In genomic region chr5:151051066-151051930, GRCh38 we compare ENCODE assay signal across 8 cellular contexts. TPM values are rescaled to one million over a fixed set of nuclear protein-coding genes. Genes with fewer than 3 reads are reported as not detected.
DNase-seq lines count a peak whose midpoint lies in the region; ATAC-seq, FAIRE-seq and TF ChIP-seq lines count a peak whose summit lies in the region.

No MANE protein-coding gene starts in this region.

- peaks cover 7% of the 10 kb centered on the region for H3K4me1 ChIP-seq in DOHH2 (ENCODE audit: control insufficient read depth, low read length)
- peaks cover 7% of the 10 kb centered on the region for H3K4me1 ChIP-seq in astrocyte (ENCODE audit: insufficient read depth, low read length)
- H3K4me1 ChIP-seq in skeletal muscle tissue (ENCODE audit: control insufficient read depth in 3 of 3, insufficient read depth in 3 of 3, low read length in 3 of 3), result peaks cover 15 to 36% (median 28%) of the 10 kb centered on the region in 3 donors

- TF ChIP-seq CTCF in DOHH2 (IDR thresholded peaks at IDR 0.05; ENCODE audit: low read depth, low read length, poor library complexity, severe bottlenecking) (peak; percentile 96), LNCaP clone FGC (IDR thresholded peaks at IDR 0.05; ENCODE audit: control insufficient read depth, extremely low read depth, insufficient read depth) (peak; percentile 90), astrocyte (IDR thresholded peaks at IDR 0.05; ENCODE audit: insufficient read depth, low read depth, low read length) (peak; percentile 93)

- H3K9me3 Mint-ChIP-seq in astrocyte (ENCODE audit: unreplicated experiment), result peaks cover 2% of the 10 kb centered on the region

- no peak overlapping the region for H3K27ac Mint-ChIP-seq in astrocyte (ENCODE audit: unreplicated experiment)

- no peak overlapping the region for H3K27ac ChIP-seq in DOHH2 (ENCODE audit: low read depth, low read length)
- H3K27ac ChIP-seq in astrocyte (ENCODE audit: low read depth, low read length), result no peak overlapping the region
- H3K27ac ChIP-seq in skeletal muscle tissue (ENCODE audit: low read depth, low read length), result no peak overlapping the region

- H3K27me3 Mint-ChIP-seq in astrocyte (ENCODE audit: low read depth, unreplicated experiment), result no peaks in the 10 kb centered on the region

- H3K36me3 ChIP-seq in DOHH2 (ENCODE audit: control insufficient read depth, low read length) (peaks cover 77% of the 10 kb centered on the region), astrocyte (ENCODE audit: insufficient read depth, low read length) (peaks cover 23% of the 10 kb centered on the region), skeletal muscle tissue (ENCODE audit: control insufficient read depth in 3 of 3, insufficient read depth in 3 of 3, low read length in 3 of 3) (peaks cover 55 to 81% (median 78%) of the 10 kb centered on the region in 3 donors)

- ATAC-seq in GM21717 (IDR thresholded peaks at IDR 0.05; ENCODE audit: unreplicated experiment), result peak; percentile 60

- no peaks in the 10 kb centered on the region for H3K9me2 ChIP-seq in DOHH2 (replicated peaks; ENCODE audit: control insufficient read depth, low read length)

- DNase-seq in LNCaP clone FGC (ENCODE audit: low read depth) (peak; percentile 19), T1000 (lab: John Stamatoyannopoulos, UW) (peak; percentile 26), astrocyte (ENCODE audit: low read depth) (peak; percentile 46), hippocampal formation (lab: John Stamatoyannopoulos, UW) (peak; percentile 52 to 71), DMS79 (lab: John Stamatoyannopoulos, UW) (no peak)

- no peak overlapping the region for H3K4me2 ChIP-seq in DOHH2 (ENCODE audit: low read length)
- H3K4me2 ChIP-seq in astrocyte (ENCODE audit: low read length), result no peak overlapping the region

- peaks cover 11% of the 10 kb centered on the region for H3K4me1 Mint-ChIP-seq in astrocyte (ENCODE audit: low read depth, unreplicated experiment)

- H3K9me3 ChIP-seq in DOHH2 (ENCODE audit: control insufficient read depth, insufficient read depth, low read length), result no peaks in the 10 kb centered on the region
- no peaks in the 10 kb centered on the region for H3K9me3 ChIP-seq in astrocyte (ENCODE audit: insufficient read depth, low read depth, low read length)
- no peaks in the 10 kb centered on the region for H3K9me3 ChIP-seq in skeletal muscle tissue (ENCODE audit: control insufficient read depth in 3 of 3, low read length in 3 of 3)

- H3K79me2 ChIP-seq in DOHH2 (ENCODE audit: control insufficient read depth, low read length), result no peaks in the 10 kb centered on the region
- no peaks in the 10 kb centered on the region for H3K79me2 ChIP-seq in astrocyte (ENCODE audit: insufficient read depth, low read length)

- H4K20me1 ChIP-seq in DOHH2 (ENCODE audit: control insufficient read depth, insufficient read depth, low read depth, low read length), result no peaks in the 10 kb centered on the region; the same call in 1 of the 2 replicates
- H4K20me1 ChIP-seq in astrocyte (ENCODE audit: insufficient read depth, low read length), result peaks cover 41% of the 10 kb centered on the region

- no peaks in the 10 kb centered on the region for H3F3A ChIP-seq in DOHH2 (ENCODE audit: control insufficient read depth, insufficient read depth)

- peaks cover 14% of the 10 kb centered on the region for H3K36me3 Mint-ChIP-seq in astrocyte (ENCODE audit: low read depth, unreplicated experiment)

- no peak overlapping the region for H2AFZ ChIP-seq in astrocyte (ENCODE audit: low read depth, low read length)

- peak; percentile 67 for FAIRE-seq in astrocyte (lab: Jason Lieb, UNC)

- H3K9ac ChIP-seq in astrocyte (ENCODE audit: low read length) (peak overlapping the region; percentile 4), skeletal muscle tissue (ENCODE audit: low read depth in 1 of 3, low read length in 3 of 3) (peak overlapping the region in 2 of 3 donors; percentile 22 to 58)

- H3K27me3 ChIP-seq in DOHH2 (ENCODE audit: control insufficient read depth, low read length) (no peaks in the 10 kb centered on the region), astrocyte (ENCODE audit: insufficient read depth, low read length) (no peaks in the 10 kb centered on the region), skeletal muscle tissue (ENCODE audit: control insufficient read depth in 3 of 3, insufficient read depth in 3 of 3, low read length in 3 of 3) (no peaks in the 10 kb centered on the region)

- no peak overlapping the region for H3K4me3 Mint-ChIP-seq in astrocyte (ENCODE audit: unreplicated experiment)

- H3K4me3 ChIP-seq in DOHH2 (ENCODE audit: low read length), result no peak overlapping the region
- H3K4me3 ChIP-seq in LNCaP clone FGC (ENCODE audit: low read depth, low read length), result no peak overlapping the region
- no peak overlapping the region for H3K4me3 ChIP-seq in astrocyte (ENCODE audit: insufficient read depth, low read depth, low read length)
- no peak overlapping the region for H3K4me3 ChIP-seq in skeletal muscle tissue (ENCODE audit: low read length in 3 of 3)

RNA-seq across cellular contexts. Expression of gene TNIP1, which starts 29.5 kb away (rescaled TPM):
- total RNA-seq in astrocyte, result 98.5 and 119 TPM in 2 replicates
- 42.8 TPM for total RNA-seq in skeletal muscle tissue

RNA-seq across cellular contexts. Expression of gene GPX3, which starts 30.9 kb away (rescaled TPM):
- total RNA-seq in astrocyte, result 12.2 and 15.6 TPM in 2 replicates
- 33.4 TPM for total RNA-seq in skeletal muscle tissue
